ENCODE assay signal across 1 cellular context in the genomic region with DNA sequence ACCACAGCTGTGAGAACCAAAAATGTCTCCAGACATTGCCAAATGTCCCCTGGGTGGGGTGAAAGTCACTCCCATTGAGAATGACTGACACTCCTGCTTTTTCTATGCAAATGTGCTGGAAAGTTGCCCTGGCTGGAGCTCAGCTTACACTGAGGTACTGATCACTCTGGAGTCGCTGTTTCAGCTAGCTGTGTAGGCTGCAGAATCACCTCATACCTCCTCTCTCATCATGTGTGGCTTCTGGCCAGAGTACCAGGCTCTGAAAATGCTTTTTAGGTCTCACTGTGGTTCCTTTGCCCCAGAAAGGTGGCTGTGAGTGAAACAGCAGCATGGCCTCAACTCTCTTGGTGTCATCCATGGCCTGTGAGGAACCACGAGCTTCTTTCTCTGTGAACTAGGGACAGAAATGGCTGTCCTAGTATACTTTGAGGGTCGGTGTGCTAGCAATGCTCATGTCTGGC.
TF ChIP-seq lines count a peak whose summit lies in the region.

No MANE protein-coding gene starts in this region.

TF ChIP-seq in GM12878, 131 proteins besides CTCF, POLR2A, EP300 and RAD21 (continued from another document and continues in another):
- TF ChIP-seq, protein P1, sequence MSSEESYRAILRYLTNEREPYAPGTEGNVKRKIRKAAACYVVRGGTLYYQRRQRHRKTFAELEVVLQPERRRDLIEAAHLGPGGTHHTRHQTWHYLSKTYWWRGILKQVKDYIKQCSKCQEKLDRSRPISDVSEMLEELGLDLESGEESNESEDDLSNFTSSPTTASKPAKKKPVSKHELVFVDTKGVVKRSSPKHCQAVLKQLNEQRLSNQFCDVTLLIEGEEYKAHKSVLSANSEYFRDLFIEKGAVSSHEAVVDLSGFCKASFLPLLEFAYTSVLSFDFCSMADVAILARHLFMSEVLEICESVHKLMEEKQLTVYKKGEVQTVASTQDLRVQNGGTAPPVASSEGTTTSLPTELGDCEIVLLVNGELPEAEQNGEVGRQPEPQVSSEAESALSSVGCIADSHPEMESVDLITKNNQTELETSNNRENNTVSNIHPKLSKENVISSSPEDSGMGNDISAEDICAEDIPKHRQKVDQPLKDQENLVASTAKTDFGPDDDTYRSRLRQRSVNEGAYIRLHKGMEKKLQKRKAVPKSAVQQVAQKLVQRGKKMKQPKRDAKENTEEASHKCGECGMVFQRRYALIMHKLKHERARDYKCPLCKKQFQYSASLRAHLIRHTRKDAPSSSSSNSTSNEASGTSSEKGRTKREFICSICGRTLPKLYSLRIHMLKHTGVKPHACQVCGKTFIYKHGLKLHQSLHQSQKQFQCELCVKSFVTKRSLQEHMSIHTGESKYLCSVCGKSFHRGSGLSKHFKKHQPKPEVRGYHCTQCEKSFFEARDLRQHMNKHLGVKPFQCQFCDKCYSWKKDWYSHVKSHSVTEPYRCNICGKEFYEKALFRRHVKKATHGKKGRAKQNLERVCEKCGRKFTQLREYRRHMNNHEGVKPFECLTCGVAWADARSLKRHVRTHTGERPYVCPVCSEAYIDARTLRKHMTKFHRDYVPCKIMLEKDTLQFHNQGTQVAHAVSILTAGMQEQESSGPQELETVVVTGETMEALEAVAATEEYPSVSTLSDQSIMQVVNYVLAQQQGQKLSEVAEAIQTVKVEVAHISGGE (CRISPR knock-in tag; IDR thresholded peaks at IDR 0.05): no peak; the same call in 1 of the 2 replicates
- peak; percentile 36; the same call in 1 of the 2 replicates for TF ChIP-seq MTA2 (IDR thresholded peaks at IDR 0.05; ENCODE audit: low read depth)
- TF ChIP-seq MEF2B (IDR thresholded peaks at IDR 0.05; ENCODE audit: partially characterized antibody, poor library complexity, severe bottlenecking): peak; percentile 89
- TF ChIP-seq, protein P2, sequence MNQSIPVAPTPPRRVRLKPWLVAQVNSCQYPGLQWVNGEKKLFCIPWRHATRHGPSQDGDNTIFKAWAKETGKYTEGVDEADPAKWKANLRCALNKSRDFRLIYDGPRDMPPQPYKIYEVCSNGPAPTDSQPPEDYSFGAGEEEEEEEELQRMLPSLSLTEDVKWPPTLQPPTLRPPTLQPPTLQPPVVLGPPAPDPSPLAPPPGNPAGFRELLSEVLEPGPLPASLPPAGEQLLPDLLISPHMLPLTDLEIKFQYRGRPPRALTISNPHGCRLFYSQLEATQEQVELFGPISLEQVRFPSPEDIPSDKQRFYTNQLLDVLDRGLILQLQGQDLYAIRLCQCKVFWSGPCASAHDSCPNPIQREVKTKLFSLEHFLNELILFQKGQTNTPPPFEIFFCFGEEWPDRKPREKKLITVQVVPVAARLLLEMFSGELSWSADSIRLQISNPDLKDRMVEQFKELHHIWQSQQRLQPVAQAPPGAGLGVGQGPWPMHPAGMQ (IDR thresholded peaks at IDR 0.05; ENCODE audit: borderline replicate concordance): no peak
- TF ChIP-seq, protein P3, sequence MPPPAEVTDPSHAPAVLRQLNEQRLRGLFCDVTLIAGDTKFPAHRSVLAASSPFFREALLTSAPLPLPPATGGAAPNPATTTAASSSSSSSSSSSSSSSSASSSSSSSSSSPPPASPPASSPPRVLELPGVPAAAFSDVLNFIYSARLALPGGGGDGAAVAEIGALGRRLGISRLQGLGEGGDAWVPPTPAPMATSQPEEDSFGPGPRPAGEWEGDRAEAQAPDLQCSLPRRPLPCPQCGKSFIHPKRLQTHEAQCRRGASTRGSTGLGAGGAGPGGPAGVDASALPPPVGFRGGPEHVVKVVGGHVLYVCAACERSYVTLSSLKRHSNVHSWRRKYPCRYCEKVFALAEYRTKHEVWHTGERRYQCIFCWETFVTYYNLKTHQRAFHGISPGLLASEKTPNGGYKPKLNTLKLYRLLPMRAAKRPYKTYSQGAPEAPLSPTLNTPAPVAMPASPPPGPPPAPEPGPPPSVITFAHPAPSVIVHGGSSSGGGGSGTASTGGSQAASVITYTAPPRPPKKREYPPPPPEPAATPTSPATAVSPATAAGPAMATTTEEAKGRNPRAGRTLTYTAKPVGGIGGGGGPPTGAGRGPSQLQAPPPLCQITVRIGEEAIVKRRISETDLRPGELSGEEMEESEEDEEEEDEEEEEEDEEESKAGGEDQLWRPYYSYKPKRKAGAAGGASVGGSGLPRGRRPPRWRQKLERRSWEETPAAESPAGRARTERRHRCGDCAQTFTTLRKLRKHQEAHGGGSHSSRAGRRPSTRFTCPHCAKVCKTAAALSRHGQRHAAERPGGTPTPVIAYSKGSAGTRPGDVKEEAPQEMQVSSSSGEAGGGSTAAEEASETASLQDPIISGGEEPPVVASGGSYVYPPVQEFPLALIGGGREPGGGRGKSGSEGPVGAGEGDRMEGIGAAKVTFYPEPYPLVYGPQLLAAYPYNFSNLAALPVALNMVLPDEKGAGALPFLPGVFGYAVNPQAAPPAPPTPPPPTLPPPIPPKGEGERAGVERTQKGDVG (CRISPR knock-in tag; IDR thresholded peaks at IDR 0.05): no peak
- TF ChIP-seq SMARCA5 (IDR thresholded peaks at IDR 0.05): no peak
- TF ChIP-seq NRF1 (conservative IDR thresholded peaks at IDR 0.05; ENCODE audit: low read depth, low read length): no peak
- TF ChIP-seq, protein P4, sequence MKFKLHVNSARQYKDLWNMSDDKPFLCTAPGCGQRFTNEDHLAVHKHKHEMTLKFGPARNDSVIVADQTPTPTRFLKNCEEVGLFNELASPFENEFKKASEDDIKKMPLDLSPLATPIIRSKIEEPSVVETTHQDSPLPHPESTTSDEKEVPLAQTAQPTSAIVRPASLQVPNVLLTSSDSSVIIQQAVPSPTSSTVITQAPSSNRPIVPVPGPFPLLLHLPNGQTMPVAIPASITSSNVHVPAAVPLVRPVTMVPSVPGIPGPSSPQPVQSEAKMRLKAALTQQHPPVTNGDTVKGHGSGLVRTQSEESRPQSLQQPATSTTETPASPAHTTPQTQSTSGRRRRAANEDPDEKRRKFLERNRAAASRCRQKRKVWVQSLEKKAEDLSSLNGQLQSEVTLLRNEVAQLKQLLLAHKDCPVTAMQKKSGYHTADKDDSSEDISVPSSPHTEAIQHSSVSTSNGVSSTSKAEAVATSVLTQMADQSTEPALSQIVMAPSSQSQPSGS (IDR thresholded peaks at IDR 0.05; ENCODE audit: low read length): no peak
- TF ChIP-seq RAD51 (IDR thresholded peaks at IDR 0.05): no peak
- TF ChIP-seq, protein P5, sequence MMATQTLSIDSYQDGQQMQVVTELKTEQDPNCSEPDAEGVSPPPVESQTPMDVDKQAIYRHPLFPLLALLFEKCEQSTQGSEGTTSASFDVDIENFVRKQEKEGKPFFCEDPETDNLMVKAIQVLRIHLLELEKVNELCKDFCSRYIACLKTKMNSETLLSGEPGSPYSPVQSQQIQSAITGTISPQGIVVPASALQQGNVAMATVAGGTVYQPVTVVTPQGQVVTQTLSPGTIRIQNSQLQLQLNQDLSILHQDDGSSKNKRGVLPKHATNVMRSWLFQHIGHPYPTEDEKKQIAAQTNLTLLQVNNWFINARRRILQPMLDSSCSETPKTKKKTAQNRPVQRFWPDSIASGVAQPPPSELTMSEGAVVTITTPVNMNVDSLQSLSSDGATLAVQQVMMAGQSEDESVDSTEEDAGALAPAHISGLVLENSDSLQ (IDR thresholded peaks at IDR 0.05): peak; percentile 90
- no peak for TF ChIP-seq CHD4 (IDR thresholded peaks at IDR 0.05)
- no peak for TF ChIP-seq FOXK2 (IDR thresholded peaks at IDR 0.05)
- TF ChIP-seq NR2C1 (IDR thresholded peaks at IDR 0.05): no peak
- TF ChIP-seq IKZF2 (IDR thresholded peaks at IDR 0.05): peak; percentile 31 to 45; a peak in 1 of 4 replicates
- TF ChIP-seq, protein P6, sequence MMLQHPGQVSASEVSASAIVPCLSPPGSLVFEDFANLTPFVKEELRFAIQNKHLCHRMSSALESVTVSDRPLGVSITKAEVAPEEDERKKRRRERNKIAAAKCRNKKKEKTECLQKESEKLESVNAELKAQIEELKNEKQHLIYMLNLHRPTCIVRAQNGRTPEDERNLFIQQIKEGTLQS (IDR thresholded peaks at IDR 0.05; ENCODE audit: borderline replicate concordance, extremely low read depth, low read depth, low read length): no peak
- no peak for TF ChIP-seq TCF3 (IDR thresholded peaks at IDR 0.05; ENCODE audit: borderline replicate concordance, insufficient read depth, low read depth, low read length)
- TF ChIP-seq, protein P7, sequence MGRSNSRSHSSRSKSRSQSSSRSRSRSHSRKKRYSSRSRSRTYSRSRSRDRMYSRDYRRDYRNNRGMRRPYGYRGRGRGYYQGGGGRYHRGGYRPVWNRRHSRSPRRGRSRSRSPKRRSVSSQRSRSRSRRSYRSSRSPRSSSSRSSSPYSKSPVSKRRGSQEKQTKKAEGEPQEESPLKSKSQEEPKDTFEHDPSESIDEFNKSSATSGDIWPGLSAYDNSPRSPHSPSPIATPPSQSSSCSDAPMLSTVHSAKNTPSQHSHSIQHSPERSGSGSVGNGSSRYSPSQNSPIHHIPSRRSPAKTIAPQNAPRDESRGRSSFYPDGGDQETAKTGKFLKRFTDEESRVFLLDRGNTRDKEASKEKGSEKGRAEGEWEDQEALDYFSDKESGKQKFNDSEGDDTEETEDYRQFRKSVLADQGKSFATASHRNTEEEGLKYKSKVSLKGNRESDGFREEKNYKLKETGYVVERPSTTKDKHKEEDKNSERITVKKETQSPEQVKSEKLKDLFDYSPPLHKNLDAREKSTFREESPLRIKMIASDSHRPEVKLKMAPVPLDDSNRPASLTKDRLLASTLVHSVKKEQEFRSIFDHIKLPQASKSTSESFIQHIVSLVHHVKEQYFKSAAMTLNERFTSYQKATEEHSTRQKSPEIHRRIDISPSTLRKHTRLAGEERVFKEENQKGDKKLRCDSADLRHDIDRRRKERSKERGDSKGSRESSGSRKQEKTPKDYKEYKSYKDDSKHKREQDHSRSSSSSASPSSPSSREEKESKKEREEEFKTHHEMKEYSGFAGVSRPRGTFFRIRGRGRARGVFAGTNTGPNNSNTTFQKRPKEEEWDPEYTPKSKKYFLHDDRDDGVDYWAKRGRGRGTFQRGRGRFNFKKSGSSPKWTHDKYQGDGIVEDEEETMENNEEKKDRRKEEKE (IDR thresholded peaks at IDR 0.05): no peak
- TF ChIP-seq, protein P8, sequence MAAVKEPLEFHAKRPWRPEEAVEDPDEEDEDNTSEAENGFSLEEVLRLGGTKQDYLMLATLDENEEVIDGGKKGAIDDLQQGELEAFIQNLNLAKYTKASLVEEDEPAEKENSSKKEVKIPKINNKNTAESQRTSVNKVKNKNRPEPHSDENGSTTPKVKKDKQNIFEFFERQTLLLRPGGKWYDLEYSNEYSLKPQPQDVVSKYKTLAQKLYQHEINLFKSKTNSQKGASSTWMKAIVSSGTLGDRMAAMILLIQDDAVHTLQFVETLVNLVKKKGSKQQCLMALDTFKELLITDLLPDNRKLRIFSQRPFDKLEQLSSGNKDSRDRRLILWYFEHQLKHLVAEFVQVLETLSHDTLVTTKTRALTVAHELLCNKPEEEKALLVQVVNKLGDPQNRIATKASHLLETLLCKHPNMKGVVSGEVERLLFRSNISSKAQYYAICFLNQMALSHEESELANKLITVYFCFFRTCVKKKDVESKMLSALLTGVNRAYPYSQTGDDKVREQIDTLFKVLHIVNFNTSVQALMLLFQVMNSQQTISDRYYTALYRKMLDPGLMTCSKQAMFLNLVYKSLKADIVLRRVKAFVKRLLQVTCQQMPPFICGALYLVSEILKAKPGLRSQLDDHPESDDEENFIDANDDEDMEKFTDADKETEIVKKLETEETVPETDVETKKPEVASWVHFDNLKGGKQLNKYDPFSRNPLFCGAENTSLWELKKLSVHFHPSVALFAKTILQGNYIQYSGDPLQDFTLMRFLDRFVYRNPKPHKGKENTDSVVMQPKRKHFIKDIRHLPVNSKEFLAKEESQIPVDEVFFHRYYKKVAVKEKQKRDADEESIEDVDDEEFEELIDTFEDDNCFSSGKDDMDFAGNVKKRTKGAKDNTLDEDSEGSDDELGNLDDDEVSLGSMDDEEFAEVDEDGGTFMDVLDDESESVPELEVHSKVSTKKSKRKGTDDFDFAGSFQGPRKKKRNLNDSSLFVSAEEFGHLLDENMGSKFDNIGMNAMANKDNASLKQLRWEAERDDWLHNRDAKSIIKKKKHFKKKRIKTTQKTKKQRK (IDR thresholded peaks at IDR 0.05; ENCODE audit: low read depth, low read length): no peak
- TF ChIP-seq ZNF24 (IDR thresholded peaks at IDR 0.05): 0 out of 2 replicates have a peak, but pooled peaks have one; percentile 26
- TF ChIP-seq, protein P9, sequence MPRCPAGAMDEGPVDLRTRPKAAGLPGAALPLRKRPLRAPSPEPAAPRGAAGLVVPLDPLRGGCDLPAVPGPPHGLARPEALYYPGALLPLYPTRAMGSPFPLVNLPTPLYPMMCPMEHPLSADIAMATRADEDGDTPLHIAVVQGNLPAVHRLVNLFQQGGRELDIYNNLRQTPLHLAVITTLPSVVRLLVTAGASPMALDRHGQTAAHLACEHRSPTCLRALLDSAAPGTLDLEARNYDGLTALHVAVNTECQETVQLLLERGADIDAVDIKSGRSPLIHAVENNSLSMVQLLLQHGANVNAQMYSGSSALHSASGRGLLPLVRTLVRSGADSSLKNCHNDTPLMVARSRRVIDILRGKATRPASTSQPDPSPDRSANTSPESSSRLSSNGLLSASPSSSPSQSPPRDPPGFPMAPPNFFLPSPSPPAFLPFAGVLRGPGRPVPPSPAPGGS (IDR thresholded peaks at IDR 0.05; ENCODE audit: borderline replicate concordance, insufficient read depth, low read depth, low read length, poor library complexity, severe bottlenecking): no peak
- TF ChIP-seq, protein P10, sequence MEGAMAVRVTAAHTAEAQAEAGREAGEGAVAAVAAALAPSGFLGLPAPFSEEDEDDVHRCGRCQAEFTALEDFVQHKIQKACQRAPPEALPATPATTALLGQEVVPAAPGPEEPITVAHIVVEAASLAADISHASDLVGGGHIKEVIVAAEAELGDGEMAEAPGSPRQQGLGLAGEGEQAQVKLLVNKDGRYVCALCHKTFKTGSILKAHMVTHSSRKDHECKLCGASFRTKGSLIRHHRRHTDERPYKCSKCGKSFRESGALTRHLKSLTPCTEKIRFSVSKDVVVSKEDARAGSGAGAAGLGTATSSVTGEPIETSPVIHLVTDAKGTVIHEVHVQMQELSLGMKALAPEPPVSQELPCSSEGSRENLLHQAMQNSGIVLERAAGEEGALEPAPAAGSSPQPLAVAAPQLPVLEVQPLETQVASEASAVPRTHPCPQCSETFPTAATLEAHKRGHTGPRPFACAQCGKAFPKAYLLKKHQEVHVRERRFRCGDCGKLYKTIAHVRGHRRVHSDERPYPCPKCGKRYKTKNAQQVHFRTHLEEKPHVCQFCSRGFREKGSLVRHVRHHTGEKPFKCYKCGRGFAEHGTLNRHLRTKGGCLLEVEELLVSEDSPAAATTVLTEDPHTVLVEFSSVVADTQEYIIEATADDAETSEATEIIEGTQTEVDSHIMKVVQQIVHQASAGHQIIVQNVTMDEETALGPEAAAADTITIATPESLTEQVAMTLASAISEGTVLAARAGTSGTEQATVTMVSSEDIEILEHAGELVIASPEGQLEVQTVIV (IDR thresholded peaks at IDR 0.05; ENCODE audit: borderline replicate concordance, partially characterized antibody): no peak
- TF ChIP-seq SREBF2 (IDR thresholded peaks at IDR 0.05; ENCODE audit: low read length): no peak
- no peak for TF ChIP-seq ETV6 (conservative IDR thresholded peaks at IDR 0.05 in 1 of 2, IDR thresholded peaks at IDR 0.05 in 1 of 2; ENCODE audit: borderline replicate concordance in 1 of 2, low read depth in 1 of 2)
- no peak for TF ChIP-seq RB1 (IDR thresholded peaks at IDR 0.05; ENCODE audit: borderline replicate concordance)
- TF ChIP-seq ZNF207 (IDR thresholded peaks at IDR 0.05; ENCODE audit: borderline replicate concordance): no peak
- TF ChIP-seq, protein P11, sequence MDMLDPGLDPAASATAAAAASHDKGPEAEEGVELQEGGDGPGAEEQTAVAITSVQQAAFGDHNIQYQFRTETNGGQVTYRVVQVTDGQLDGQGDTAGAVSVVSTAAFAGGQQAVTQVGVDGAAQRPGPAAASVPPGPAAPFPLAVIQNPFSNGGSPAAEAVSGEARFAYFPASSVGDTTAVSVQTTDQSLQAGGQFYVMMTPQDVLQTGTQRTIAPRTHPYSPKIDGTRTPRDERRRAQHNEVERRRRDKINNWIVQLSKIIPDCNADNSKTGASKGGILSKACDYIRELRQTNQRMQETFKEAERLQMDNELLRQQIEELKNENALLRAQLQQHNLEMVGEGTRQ (IDR thresholded peaks at IDR 0.05; ENCODE audit: borderline replicate concordance, low read depth, low read length): no peak
- TF ChIP-seq IKZF1 (conservative IDR thresholded peaks at IDR 0.05): peak; percentile 26; the same call in 1 of the 2 replicates
- TF ChIP-seq CREM (IDR thresholded peaks at IDR 0.05; ENCODE audit: low read depth): no peak
- no peak for TF ChIP-seq WRNIP1 (IDR thresholded peaks at IDR 0.05; ENCODE audit: borderline replicate concordance, low read depth, low read length)
